In genomic region chr19:39246951-39247669, GRCh38 we compare ENCODE assay signal across 10 cellular contexts.
DNase-seq lines count a peak whose midpoint lies in the region; ATAC-seq lines count a peak whose summit lies in the region.
"Had no signal": no experiment of that assay in that cellular context is flagged by ENCODE, and none has a peak within 500 bp of the region (broad histone marks: within the 10 kb centered on the region; RNA-seq: fewer than 3 reads in every experiment).

No MANE protein-coding gene starts in this region.

- no CpG with 5 or more reads among the region's 42 CpGs for WGBS in iPS DF 6.9 (ENCODE audit: insufficient coverage, insufficient read length)

- H3K27me3 ChIP-seq in iPS DF 6.9 (ENCODE audit: control insufficient read depth, insufficient read depth, low read length), result peaks cover 31% of the 10 kb centered on the region

- H3K27ac ChIP-seq in iPS DF 6.9 (ENCODE audit: low read length), result no peak overlapping the region
- H3K27ac ChIP-seq: A549, heart left ventricle had no signal

- DNase-seq in DMS79 treated with DMSO at 0.1 percent for 48 hours (lab: John Stamatoyannopoulos, UW), result peak; percentile 28
- DNase-seq in DMS79 (lab: John Stamatoyannopoulos, UW), result no peak
- DNase-seq in activated T-cell treated with anti-CD3 and anti-CD28 coated beads, Interleukin-2, amount 50 U/mL, for 1 hour, result peak; percentile 37
- DNase-seq in iPS DF 6.9 (ENCODE audit: low read depth, low spot score), result no peak
- DNase-seq in stimulated activated CD4-positive, alpha-beta T cell treated with anti-CD3 and anti-CD28 coated beads, Interleukin-4, amount 100 ng/mL, for 24 hours, result peak; percentile 32
- no peak for DNase-seq in NCI-H1694 treated with DMSO at 0.1 percent for 48 hours (lab: John Stamatoyannopoulos, UW)
- DNase-seq: heart left ventricle had no signal

- H3K9me3 ChIP-seq in iPS DF 6.9 (ENCODE audit: control insufficient read depth, insufficient read depth, low read length), result no peaks in the 10 kb centered on the region
- H3K9me3 ChIP-seq: A549, heart left ventricle had no signal

- ATAC-seq in GM19455 (IDR thresholded peaks at IDR 0.05; ENCODE audit: unreplicated experiment) (no peak), GM18907 (IDR thresholded peaks at IDR 0.05; ENCODE audit: unreplicated experiment) (no peak)

- no peaks in the 10 kb centered on the region for H3K36me3 ChIP-seq in iPS DF 6.9 (ENCODE audit: control insufficient read depth, insufficient read depth, low read length)
- H3K36me3 ChIP-seq: heart left ventricle had no signal

- H3K4me3 ChIP-seq in iPS DF 6.9 (ENCODE audit: low read length), result peak overlapping the region; percentile 21; the same call in 1 of the 2 replicates
- H3K4me3 ChIP-seq: A549 had no signal

- H3K4me1 ChIP-seq in iPS DF 6.9 (ENCODE audit: control insufficient read depth, insufficient read depth, low read length), result 0 out of 2 replicates have a peak, but pooled peaks cover 2% of the 10 kb centered on the region
- H3K4me1 ChIP-seq: A549 had no signal

Comparison
In these comparisons a context has a peak if more than half of its experiments do, and no peak if none do; other contexts are left out.
1. DNase-seq: peak in DMS79 treated with DMSO at 0.1 percent for 48 hours (single experiment), activated T-cell treated with anti-CD3 and anti-CD28 coated beads, Interleukin-2, amount 50 U/mL, for 1 hour (single experiment) and stimulated activated CD4-positive, alpha-beta T cell treated with anti-CD3 and anti-CD28 coated beads, Interleukin-4, amount 100 ng/mL, for 24 hours (single experiment); none in DMS79 (single experiment), iPS DF 6.9 (single experiment) and NCI-H1694 treated with DMSO at 0.1 percent for 48 hours (single experiment).